Comparison of ENCODE assay signal across 9 cellular contexts in the genomic region with DNA sequence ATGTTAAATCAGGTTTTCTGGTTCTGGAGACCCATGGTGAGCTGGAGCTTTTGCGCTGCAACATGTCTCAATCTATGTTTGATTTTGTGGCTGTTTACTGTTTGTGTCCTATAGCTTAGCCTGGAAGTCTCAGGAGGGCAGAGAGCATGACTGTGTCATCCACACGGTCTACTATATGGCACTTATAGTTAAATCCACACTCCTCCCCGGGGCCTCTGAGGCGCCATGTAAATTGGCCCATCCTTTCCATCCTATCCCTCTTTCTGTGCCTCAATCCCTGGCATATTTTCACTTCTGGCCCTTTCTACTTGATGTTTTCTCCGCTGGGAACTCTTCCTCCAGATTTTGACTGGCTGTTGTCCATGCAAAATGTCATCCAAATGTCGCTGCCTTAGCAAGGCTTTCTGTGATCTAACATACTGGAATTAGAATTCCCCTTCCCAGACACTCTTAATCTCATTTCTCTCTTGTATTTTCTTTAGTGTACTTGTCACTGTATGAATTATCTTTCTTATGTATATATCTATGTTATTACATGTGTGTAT.
"Had no signal": no experiment of that assay in that cellular context is flagged by ENCODE, and none has a peak within 500 bp of the region (broad histone marks: within the 10 kb centered on the region; RNA-seq: fewer than 3 reads in every experiment).

No MANE protein-coding gene starts in this region.

- H3K36me3 ChIP-seq: HAP-1 had no signal

- H3K9me3 ChIP-seq: HAP-1 had no signal

- H3K4me1 ChIP-seq: HAP-1 had no signal

- ATAC-seq: HCT116, HepG2 had no signal

- H3K4me3 ChIP-seq: GM23248, HAP-1 had no signal

- H3K27ac ChIP-seq: GM23248, HL-60 had no signal

- H3K36me3 Mint-ChIP-seq: IgD-negative memory B cell had no signal

- DNase-seq: GM23248, GOT3, H7, HFFc6 had no signal

- H3K27me3 Mint-ChIP-seq: IgD-negative memory B cell had no signal

- H3K27ac Mint-ChIP-seq: HFFc6, IgD-negative memory B cell had no signal

- H3K4me1 Mint-ChIP-seq: IgD-negative memory B cell had no signal

- H3K4me3 Mint-ChIP-seq: HFFc6, IgD-negative memory B cell had no signal
